In the genomic region with DNA sequence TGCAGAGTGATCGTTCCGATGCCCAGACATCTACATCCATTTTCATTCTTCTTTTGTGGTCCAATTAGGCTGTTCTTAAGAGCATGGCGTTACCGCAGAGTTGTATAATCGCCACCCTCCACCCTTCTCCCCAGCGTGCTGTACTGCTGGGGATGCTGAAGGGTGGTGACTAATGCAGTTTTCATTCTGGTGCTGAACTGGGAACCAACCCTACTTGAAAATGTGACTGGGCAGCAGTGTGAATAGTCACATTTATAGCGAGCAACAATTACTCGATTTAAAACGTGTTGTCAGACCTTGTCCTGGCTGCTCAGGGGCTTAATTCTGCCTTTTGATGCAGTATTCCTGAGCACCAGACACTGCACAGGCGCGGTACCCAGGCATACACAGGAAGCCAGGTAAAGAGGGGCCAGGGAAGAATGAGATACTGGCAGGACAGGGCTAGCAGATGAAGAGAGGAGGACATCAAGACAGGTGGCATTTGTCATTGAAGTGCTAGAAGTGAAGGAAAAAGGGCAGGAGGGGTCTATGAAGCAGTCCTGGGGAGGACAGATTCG, we compare ENCODE assay signal across 1 cellular context.
A peak's percentile ranks its signal among the peaks of the same experiment; 100 is the strongest.
TF ChIP-seq lines count a peak whose summit lies in the region.

No MANE protein-coding gene starts in this region.

TF ChIP-seq in HepG2, 621 proteins besides CTCF, POLR2A, EP300 and RAD21 (continued from another document):
- TF ChIP-seq SSRP1 (CRISPR knock-in tag; IDR thresholded peaks at IDR 0.05): no peak
- 0 out of 2 replicates have a peak, but pooled peaks have one; percentile 6 for TF ChIP-seq ZBTB43 (CRISPR knock-in tag; conservative IDR thresholded peaks at IDR 0.05)
- no peak for TF ChIP-seq HMGA1 (CRISPR knock-in tag; conservative IDR thresholded peaks at IDR 0.05)
- TF ChIP-seq ZNF441 (CRISPR knock-in tag; IDR thresholded peaks at IDR 0.05; ENCODE audit: borderline replicate concordance): 0 out of 2 replicates have a peak, but pooled peaks have one; percentile 1
- no peak; the same call in 1 of the 2 replicates for TF ChIP-seq KDM2A (CRISPR knock-in tag; IDR thresholded peaks at IDR 0.05; ENCODE audit: borderline replicate concordance, low read depth)
- 0 out of 2 replicates have a peak, but pooled peaks have one; percentile 22 for TF ChIP-seq ZBTB7A (CRISPR knock-in tag; IDR thresholded peaks at IDR 0.05)
- 0 out of 2 replicates have a peak, but pooled peaks have one; percentile 4 for TF ChIP-seq ZNF160 (CRISPR knock-in tag; IDR thresholded peaks at IDR 0.05)
- TF ChIP-seq ZNF350 (CRISPR knock-in tag; IDR thresholded peaks at IDR 0.05; ENCODE audit: borderline replicate concordance, low read depth): no peak
- 0 out of 2 replicates have a peak, but pooled peaks have one; percentile 50 for TF ChIP-seq IRX3 (CRISPR knock-in tag; IDR thresholded peaks at IDR 0.05; ENCODE audit: borderline replicate concordance, low read depth)
- TF ChIP-seq ZFP36 (IDR thresholded peaks at IDR 0.05; ENCODE audit: borderline replicate concordance, low read depth, low read length, partially characterized antibody): no peak
